In genomic region chr16:11225677-11226549, GRCh38 we compare ENCODE assay signal across 16 cellular contexts. TPM values are rescaled to one million over a fixed set of nuclear protein-coding genes. Genes with fewer than 3 reads are reported as not detected.
DNase-seq lines count a peak whose midpoint lies in the region; ATAC-seq, FAIRE-seq and TF ChIP-seq lines count a peak whose summit lies in the region.
"Had no signal": no experiment of that assay in that cellular context is flagged by ENCODE, and none has a peak within 500 bp of the region (broad histone marks: within the 10 kb centered on the region; RNA-seq: fewer than 3 reads in every experiment).

No MANE protein-coding gene starts in this region.

- H3K79me2 ChIP-seq in HepG2 (ENCODE audit: insufficient read depth, low read length) (no peaks in the 10 kb centered on the region), MM.1S (ENCODE audit: low read length) (no peaks in the 10 kb centered on the region)

- in situ Hi-C loops in HepG2 (cut with HindIII; ENCODE audit: extremely low pct_ligation_motif_present, low pct_unique_long_range_greater_than_20kb) = no loop called here

- no peaks in the 10 kb centered on the region for H3F3A ChIP-seq in MM.1S (ENCODE audit: insufficient read depth, low read length)

- no peak overlapping the region for H3K4me3 ChIP-seq in HepG2 (replicated peaks in 1 of 3; ENCODE audit: insufficient read depth in 1 of 3, low read depth in 2 of 3, low read length in 3 of 3)
- no peak overlapping the region for H3K4me3 ChIP-seq in right lobe of liver
- H3K4me3 ChIP-seq in MM.1S (ENCODE audit: low read length) = peak overlapping the region; percentile 44
- H3K4me3 ChIP-seq in coronary artery = peak overlapping the region; percentile 61
- H3K4me3 ChIP-seq in tibial artery = peak overlapping the region; percentile 28 to 31

- 47% methylated on average over 18 of the region's 18 CpGs for WGBS in HepG2 (ENCODE audit: low lambda C conversion rate)
- WGBS in right lobe of liver (ENCODE audit: insufficient coverage, low coverage, low lambda C conversion rate, missing lambda C conversion rate) = 49% methylated on average over 5 of the region's 18 CpGs

- H3K27ac ChIP-seq in HepG2 (ENCODE audit: extremely low read length, insufficient read depth, low read length) (no peak overlapping the region), right lobe of liver (no peak overlapping the region), MM.1S (ENCODE audit: low read length) (no peak overlapping the region), coronary artery (peak overlapping the region in 1 of 2 donors; percentile 4), tibial artery (peak overlapping the region in 1 of 2 donors; percentile 38)
- H3K27ac ChIP-seq: brain microvascular endothelial cell had no signal

- no TSS peak for BruUV-seq in HepG2 (replicated peaks; lab: Mats Ljungman, UMichigan)

- ATAC-seq in HepG2 (no peak), right lobe of liver (no peak), GM18873 (IDR thresholded peaks at IDR 0.05; ENCODE audit: low FRiP score, unreplicated experiment) (no peak)

- no peak for DNase-seq in HepG2 (ENCODE audit: low spot score)
- DNase-seq in right lobe of liver = no peak
- DNase-seq in MM.1S = no peak
- DNase-seq in coronary artery (ENCODE audit: low spot score) = no peak
- DNase-seq in tibial artery = no peak
- DNase-seq in RKO (ENCODE audit: low spot score) = no peak
- DNase-seq in NCI-H2196 treated with DMSO at 0.1 percent for 48 hours (lab: John Stamatoyannopoulos, UW; ENCODE audit: unreplicated experiment) = no peak
- DNase-seq: brain microvascular endothelial cell, HCEC 1CT, NCI-H1048, NCI-H524 treated with DMSO at 0.1 percent for 48 hours had no signal

- peaks cover 5 to 25% of the 10 kb centered on the region in 2 experiments; a peak in 3 of 5 replicates for H3K27me3 ChIP-seq in HepG2 (ENCODE audit: control insufficient read depth in 1 of 2, insufficient read depth in 2 of 2, low read length in 2 of 2)
- H3K27me3 ChIP-seq in right lobe of liver = no peaks in the 10 kb centered on the region
- H3K27me3 ChIP-seq in MM.1S (replicated peaks; ENCODE audit: insufficient read depth, low read length) = peaks cover 6% of the 10 kb centered on the region; the same call in 1 of the 2 replicates
- H3K27me3 ChIP-seq in tibial artery = no peaks in the 10 kb centered on the region
- H3K27me3 ChIP-seq: brain microvascular endothelial cell had no signal

- TF ChIP-seq POLR2A in HepG2 (IDR thresholded peaks at IDR 0.05; ENCODE audit: insufficient read depth in 1 of 2, low read depth in 2 of 2, low read length in 2 of 2) = no peak
- TF ChIP-seq POLR2A in right lobe of liver (IDR thresholded peaks at IDR 0.05) = no peak

- TF ChIP-seq CTCF in HepG2 (CRISPR knock-in tag; IDR thresholded peaks at IDR 0.05) (no peak), right lobe of liver (IDR thresholded peaks at IDR 0.05) (no peak), MM.1S (IDR thresholded peaks at IDR 0.05; ENCODE audit: low read length) (no peak), coronary artery (IDR thresholded peaks at IDR 0.05) (no peak), tibial artery (IDR thresholded peaks at IDR 0.05) (no peak)

- H3K9me2 ChIP-seq in MM.1S (replicated peaks; ENCODE audit: insufficient read depth, low read length) = no peaks in the 10 kb centered on the region

- TF ChIP-seq RAD21 in HepG2 (CRISPR knock-in tag; IDR thresholded peaks at IDR 0.05) = no peak

- H3K9me3 ChIP-seq in HepG2 (ENCODE audit: low read length) = no peaks in the 10 kb centered on the region
- no peaks in the 10 kb centered on the region for H3K9me3 ChIP-seq in right lobe of liver
- H3K9me3 ChIP-seq in MM.1S (replicated peaks; ENCODE audit: insufficient read depth, low read length) = no peaks in the 10 kb centered on the region
- H3K9me3 ChIP-seq in tibial artery = no peaks in the 10 kb centered on the region

- CTCF ChIA-PET in HepG2 (lab: Yijun Ruan, JAX; ENCODE audit: low intra/inter-chr PET ratio, low total read pairs) = no interaction called here

- POLR2A ChIA-PET in HepG2 (lab: Yijun Ruan, JAX) = interaction anchor here (1.0 kb wide), 1 partner anchor 30 kb away, joined by 3 read pairs; the partner anchor contains the start of gene SOCS1

- H3K4me1 ChIP-seq in HepG2 (ENCODE audit: insufficient read depth, low read length) = peaks cover 20% of the 10 kb centered on the region
- peaks cover 0 to 10% (median 0%) of the 10 kb centered on the region in 4 donors for H3K4me1 ChIP-seq in right lobe of liver
- peaks cover 14% of the 10 kb centered on the region for H3K4me1 ChIP-seq in MM.1S (ENCODE audit: low read length)
- peaks cover 0 to 22% (median 7%) of the 10 kb centered on the region in 4 donors for H3K4me1 ChIP-seq in tibial artery

- H2AFZ ChIP-seq in HepG2 (ENCODE audit: low read length) = no peak overlapping the region
- peak overlapping the region; percentile 8; the same call in 1 of the 2 replicates for H2AFZ ChIP-seq in MM.1S (ENCODE audit: low read length)

- no peaks in the 10 kb centered on the region for H3K36me3 ChIP-seq in HepG2 (replicated peaks in 1 of 2; ENCODE audit: control insufficient read depth in 1 of 2, insufficient read depth in 2 of 2, low read length in 2 of 2)
- no peaks in the 10 kb centered on the region for H3K36me3 ChIP-seq in right lobe of liver
- no peaks in the 10 kb centered on the region for H3K36me3 ChIP-seq in MM.1S (replicated peaks; ENCODE audit: insufficient read depth, low read length)
- no peaks in the 10 kb centered on the region for H3K36me3 ChIP-seq in tibial artery
- H3K36me3 ChIP-seq: brain microvascular endothelial cell had no signal

- no peak for TF ChIP-seq EP300 in HepG2 (IDR thresholded peaks at IDR 0.05; ENCODE audit: low read depth in 2 of 2, low read length in 2 of 2)
- TF ChIP-seq EP300 in HepG2 (CRISPR knock-in tag; IDR thresholded peaks at IDR 0.05; ENCODE audit: borderline replicate concordance) = no peak

- intact Hi-C loops in HepG2 (cut with micrococcal nuclease; ENCODE audit: unreplicated experiment) (no loop called here), right lobe of liver (cut with DNase I) (no loop called here), tibial artery (cut with DNase I; ENCODE audit: low total_unique reads) (no loop called here)

- no peak for FAIRE-seq in HepG2 (lab: Jason Lieb, UNC)
- FAIRE-seq: islet of Langerhans had no signal

- no peak overlapping the region for H3K4me2 ChIP-seq in HepG2 (ENCODE audit: low read depth, low read length)
- peak overlapping the region; percentile 89 for H3K4me2 ChIP-seq in MM.1S (ENCODE audit: low read depth, low read length)

- no peaks in the 10 kb centered on the region for H4K20me1 ChIP-seq in HepG2 (ENCODE audit: insufficient read depth, low read length)
- no peaks in the 10 kb centered on the region for H4K20me1 ChIP-seq in MM.1S (ENCODE audit: insufficient read depth, low read length)

- H3K9ac ChIP-seq in HepG2 (ENCODE audit: insufficient read depth, low read depth, low read length) (no peak overlapping the region), MM.1S (ENCODE audit: low read length) (no peak overlapping the region)

RNA-seq across cellular contexts. Expression of gene SOCS1, which starts 30.1 kb away (rescaled TPM):
- total RNA-seq in HepG2 (2016; rRNA removed; fragmentation: Illumina TruSeq; extraction: Trizol) = 3.3 and 5.3 TPM in 2 replicates
- total RNA-seq in HepG2 (2016; cell fraction: cytosol; rRNA removed; fragmentation: Illumina TruSeq; extraction: Trizol; ENCODE audit: low read depth) = 5.4 and 8.1 TPM in 2 replicates
- total RNA-seq in HepG2 (2016; cell fraction: insoluble cytoplasmic fraction; rRNA removed; fragmentation: Illumina TruSeq; extraction: Trizol) = 2.8 and 4.2 TPM in 2 replicates
- total RNA-seq in HepG2 (2016; cell fraction: membrane; rRNA removed; fragmentation: Illumina TruSeq; extraction: Trizol) = 9.1 and 10.9 TPM in 2 replicates
- 5.6 and 5.7 TPM in 2 replicates for total RNA-seq in HepG2 (2016; cell fraction: nucleus; rRNA removed; fragmentation: Illumina TruSeq; extraction: Trizol)
- 6.3 and 9.4 TPM in 2 replicates for polyA plus RNA-seq in HepG2 (2011; rRNA removed)
- 5.3 and 8.4 TPM in 2 replicates for polyA plus RNA-seq in HepG2 (2011; cell fraction: cytosol; rRNA removed)
- polyA plus RNA-seq in HepG2 (2011; cell fraction: nucleus; rRNA removed) = 30.3 and 31.6 TPM in 2 replicates
- 6.5 and 7.4 TPM in 2 replicates for polyA plus RNA-seq in HepG2 (2012)
- polyA plus RNA-seq in HepG2 (2016; cell fraction: cytosol; fragmentation: Illumina TruSeq; extraction: Trizol; ENCODE audit: low read depth) = 5.5 and 7.8 TPM in 2 replicates
- polyA plus RNA-seq in HepG2 (2016; cell fraction: insoluble cytoplasmic fraction; fragmentation: Illumina TruSeq; extraction: Trizol; ENCODE audit: low read depth) = 5.2 and 6.3 TPM in 2 replicates
- 7.1 and 9.9 TPM in 2 replicates for polyA plus RNA-seq in HepG2 (2016; cell fraction: membrane; fragmentation: Illumina TruSeq; extraction: Trizol; ENCODE audit: low read depth)
- 8.1 and 8.6 TPM in 2 replicates for polyA plus RNA-seq in HepG2 (2016; cell fraction: nucleus; fragmentation: Illumina TruSeq; extraction: Trizol; ENCODE audit: insufficient read depth, low read depth)
- 3.9 and 31.0 TPM in 2 replicates for polyA minus RNA-seq in HepG2 (2011; rRNA and poly(A)+ RNA removed; ENCODE audit: low replicate concordance)
- 12.0 and 14.0 TPM in 2 replicates for polyA minus RNA-seq in HepG2 (2011; cell fraction: cytosol; rRNA and poly(A)+ RNA removed)
- 44.8 and 46.1 TPM in 2 replicates for polyA minus RNA-seq in HepG2 (2011; cell fraction: nucleus; rRNA and poly(A)+ RNA removed)
- total RNA-seq in right lobe of liver = 10 to 100 TPM in 3 of 6 experiments, 1 to 10 TPM in 2, under 1 TPM in 1; 0.88 to 26.6 (median 10.9) TPM

RNA-seq across cellular contexts. Expression of gene TNP2, which starts 43.2 kb away (rescaled TPM):
- total RNA-seq in HepG2 (2016; rRNA removed; fragmentation: Illumina TruSeq; extraction: Trizol) (not detected in 2 replicates), right lobe of liver (not detected)
- not detected in 2 replicates for total RNA-seq in HepG2 (2016; cell fraction: cytosol; rRNA removed; fragmentation: Illumina TruSeq; extraction: Trizol; ENCODE audit: low read depth)
- not detected in 2 replicates for total RNA-seq in HepG2 (2016; cell fraction: insoluble cytoplasmic fraction; rRNA removed; fragmentation: Illumina TruSeq; extraction: Trizol)
- not detected in 2 replicates for total RNA-seq in HepG2 (2016; cell fraction: membrane; rRNA removed; fragmentation: Illumina TruSeq; extraction: Trizol)
- total RNA-seq in HepG2 (2016; cell fraction: nucleus; rRNA removed; fragmentation: Illumina TruSeq; extraction: Trizol) = not detected in 2 replicates
- not detected in 2 replicates for polyA plus RNA-seq in HepG2 (2011; rRNA removed)
- not detected in 2 replicates for polyA plus RNA-seq in HepG2 (2011; cell fraction: cytosol; rRNA removed)
- not detected in 2 replicates for polyA plus RNA-seq in HepG2 (2011; cell fraction: nucleus; rRNA removed)
- not detected in 2 replicates for polyA plus RNA-seq in HepG2 (2012)
- polyA plus RNA-seq in HepG2 (2016; cell fraction: cytosol; fragmentation: Illumina TruSeq; extraction: Trizol; ENCODE audit: low read depth) = not detected in 2 replicates
- not detected in 2 replicates for polyA plus RNA-seq in HepG2 (2016; cell fraction: insoluble cytoplasmic fraction; fragmentation: Illumina TruSeq; extraction: Trizol; ENCODE audit: low read depth)
- polyA plus RNA-seq in HepG2 (2016; cell fraction: membrane; fragmentation: Illumina TruSeq; extraction: Trizol; ENCODE audit: low read depth) = not detected in 2 replicates
- not detected in 2 replicates for polyA plus RNA-seq in HepG2 (2016; cell fraction: nucleus; fragmentation: Illumina TruSeq; extraction: Trizol; ENCODE audit: insufficient read depth, low read depth)
- not detected in 2 replicates for polyA minus RNA-seq in HepG2 (2011; rRNA and poly(A)+ RNA removed; ENCODE audit: low replicate concordance)
- polyA minus RNA-seq in HepG2 (2011; cell fraction: cytosol; rRNA and poly(A)+ RNA removed) = not detected in 2 replicates
- not detected in 2 replicates for polyA minus RNA-seq in HepG2 (2011; cell fraction: nucleus; rRNA and poly(A)+ RNA removed)
- total RNA-seq: neural crest cell had no signal
- polyA plus RNA-seq: BJ, esophagus had no signal

RNA-seq across cellular contexts. Expression of gene PRM3, which starts 47.5 kb away (rescaled TPM):
- total RNA-seq in HepG2 (2016; rRNA removed; fragmentation: Illumina TruSeq; extraction: Trizol) = not detected in 2 replicates
- not detected in 2 replicates for total RNA-seq in HepG2 (2016; cell fraction: cytosol; rRNA removed; fragmentation: Illumina TruSeq; extraction: Trizol; ENCODE audit: low read depth)
- total RNA-seq in HepG2 (2016; cell fraction: insoluble cytoplasmic fraction; rRNA removed; fragmentation: Illumina TruSeq; extraction: Trizol) = not detected in 2 replicates
- not detected in 2 replicates for total RNA-seq in HepG2 (2016; cell fraction: membrane; rRNA removed; fragmentation: Illumina TruSeq; extraction: Trizol)
- total RNA-seq in HepG2 (2016; cell fraction: nucleus; rRNA removed; fragmentation: Illumina TruSeq; extraction: Trizol) = not detected in 2 replicates
- not detected in 2 replicates for polyA plus RNA-seq in HepG2 (2011; rRNA removed)
- not detected in 2 replicates for polyA plus RNA-seq in HepG2 (2011; cell fraction: cytosol; rRNA removed)
- polyA plus RNA-seq in HepG2 (2011; cell fraction: nucleus; rRNA removed) = not detected in 2 replicates
- not detected in 2 replicates for polyA plus RNA-seq in HepG2 (2012)
- not detected in 2 replicates for polyA plus RNA-seq in HepG2 (2016; cell fraction: cytosol; fragmentation: Illumina TruSeq; extraction: Trizol; ENCODE audit: low read depth)
- not detected in 2 replicates for polyA plus RNA-seq in HepG2 (2016; cell fraction: insoluble cytoplasmic fraction; fragmentation: Illumina TruSeq; extraction: Trizol; ENCODE audit: low read depth)
- polyA plus RNA-seq in HepG2 (2016; cell fraction: membrane; fragmentation: Illumina TruSeq; extraction: Trizol; ENCODE audit: low read depth) = not detected in 2 replicates
- polyA plus RNA-seq in HepG2 (2016; cell fraction: nucleus; fragmentation: Illumina TruSeq; extraction: Trizol; ENCODE audit: insufficient read depth, low read depth) = not detected in 2 replicates
- not detected in 2 replicates for polyA minus RNA-seq in HepG2 (2011; rRNA and poly(A)+ RNA removed; ENCODE audit: low replicate concordance)
- polyA minus RNA-seq in HepG2 (2011; cell fraction: cytosol; rRNA and poly(A)+ RNA removed) = not detected in 2 replicates
- 2.8 TPM in 1 of 2 replicates, not detected in the other for polyA minus RNA-seq in HepG2 (2011; cell fraction: nucleus; rRNA and poly(A)+ RNA removed)
- not detected for total RNA-seq in right lobe of liver
- total RNA-seq: neural crest cell had no signal
- polyA plus RNA-seq: BJ, esophagus had no signal

RNA-seq across cellular contexts. Expression of gene PRM2, which starts 50.4 kb away (rescaled TPM):
- not detected in 2 replicates for total RNA-seq in HepG2 (2016; rRNA removed; fragmentation: Illumina TruSeq; extraction: Trizol)
- total RNA-seq in HepG2 (2016; cell fraction: cytosol; rRNA removed; fragmentation: Illumina TruSeq; extraction: Trizol; ENCODE audit: low read depth) = 0.61 TPM in 1 of 2 replicates, not detected in the other
- not detected in 2 replicates for total RNA-seq in HepG2 (2016; cell fraction: insoluble cytoplasmic fraction; rRNA removed; fragmentation: Illumina TruSeq; extraction: Trizol)
- 0.28 and 0.52 TPM in 2 replicates for total RNA-seq in HepG2 (2016; cell fraction: membrane; rRNA removed; fragmentation: Illumina TruSeq; extraction: Trizol)
- not detected in 2 replicates for total RNA-seq in HepG2 (2016; cell fraction: nucleus; rRNA removed; fragmentation: Illumina TruSeq; extraction: Trizol)
- 0.54 TPM in 1 of 2 replicates, not detected in the other for polyA plus RNA-seq in HepG2 (2011; rRNA removed)
- 0.19 and 0.26 TPM in 2 replicates for polyA plus RNA-seq in HepG2 (2011; cell fraction: cytosol; rRNA removed)
- polyA plus RNA-seq in HepG2 (2011; cell fraction: nucleus; rRNA removed) = not detected in 2 replicates
- polyA plus RNA-seq in HepG2 (2012) = not detected in 2 replicates
- 1.6 and 2.0 TPM in 2 replicates for polyA plus RNA-seq in HepG2 (2016; cell fraction: cytosol; fragmentation: Illumina TruSeq; extraction: Trizol; ENCODE audit: low read depth)
- polyA plus RNA-seq in HepG2 (2016; cell fraction: insoluble cytoplasmic fraction; fragmentation: Illumina TruSeq; extraction: Trizol; ENCODE audit: low read depth) = 0.56 TPM in 1 of 2 replicates, not detected in the other
- polyA plus RNA-seq in HepG2 (2016; cell fraction: membrane; fragmentation: Illumina TruSeq; extraction: Trizol; ENCODE audit: low read depth) = 0.55 and 0.73 TPM in 2 replicates
- polyA plus RNA-seq in HepG2 (2016; cell fraction: nucleus; fragmentation: Illumina TruSeq; extraction: Trizol; ENCODE audit: insufficient read depth, low read depth) = not detected in 2 replicates
- not detected in 2 replicates for polyA minus RNA-seq in HepG2 (2011; rRNA and poly(A)+ RNA removed; ENCODE audit: low replicate concordance)
- polyA minus RNA-seq in HepG2 (2011; cell fraction: cytosol; rRNA and poly(A)+ RNA removed) = not detected in 2 replicates
- not detected in 2 replicates for polyA minus RNA-seq in HepG2 (2011; cell fraction: nucleus; rRNA and poly(A)+ RNA removed)
- not detected for total RNA-seq in right lobe of liver
- total RNA-seq: neural crest cell had no signal
- polyA plus RNA-seq: BJ, esophagus had no signal

RNA-seq across cellular contexts. Expression of gene PRM1, which starts 55.2 kb away (rescaled TPM):
- total RNA-seq in HepG2 (2016; rRNA removed; fragmentation: Illumina TruSeq; extraction: Trizol) (not detected in 2 replicates), right lobe of liver (not detected)
- not detected in 2 replicates for total RNA-seq in HepG2 (2016; cell fraction: cytosol; rRNA removed; fragmentation: Illumina TruSeq; extraction: Trizol; ENCODE audit: low read depth)
- total RNA-seq in HepG2 (2016; cell fraction: insoluble cytoplasmic fraction; rRNA removed; fragmentation: Illumina TruSeq; extraction: Trizol) = not detected in 2 replicates
- total RNA-seq in HepG2 (2016; cell fraction: membrane; rRNA removed; fragmentation: Illumina TruSeq; extraction: Trizol) = not detected in 2 replicates
- total RNA-seq in HepG2 (2016; cell fraction: nucleus; rRNA removed; fragmentation: Illumina TruSeq; extraction: Trizol) = not detected in 2 replicates
- polyA plus RNA-seq in HepG2 (2011; rRNA removed) = not detected in 2 replicates
- 0.44 TPM in 1 of 2 replicates, not detected in the other for polyA plus RNA-seq in HepG2 (2011; cell fraction: cytosol; rRNA removed)
- polyA plus RNA-seq in HepG2 (2011; cell fraction: nucleus; rRNA removed) = not detected in 2 replicates
- not detected in 2 replicates for polyA plus RNA-seq in HepG2 (2012)
- polyA plus RNA-seq in HepG2 (2016; cell fraction: cytosol; fragmentation: Illumina TruSeq; extraction: Trizol; ENCODE audit: low read depth) = not detected in 2 replicates
- polyA plus RNA-seq in HepG2 (2016; cell fraction: insoluble cytoplasmic fraction; fragmentation: Illumina TruSeq; extraction: Trizol; ENCODE audit: low read depth) = not detected in 2 replicates
- polyA plus RNA-seq in HepG2 (2016; cell fraction: membrane; fragmentation: Illumina TruSeq; extraction: Trizol; ENCODE audit: low read depth) = not detected in 2 replicates
- polyA plus RNA-seq in HepG2 (2016; cell fraction: nucleus; fragmentation: Illumina TruSeq; extraction: Trizol; ENCODE audit: insufficient read depth, low read depth) = not detected in 2 replicates
- not detected in 2 replicates for polyA minus RNA-seq in HepG2 (2011; rRNA and poly(A)+ RNA removed; ENCODE audit: low replicate concordance)
- not detected in 2 replicates for polyA minus RNA-seq in HepG2 (2011; cell fraction: cytosol; rRNA and poly(A)+ RNA removed)
- polyA minus RNA-seq in HepG2 (2011; cell fraction: nucleus; rRNA and poly(A)+ RNA removed) = not detected in 2 replicates
- total RNA-seq: neural crest cell had no signal
- polyA plus RNA-seq: BJ, esophagus had no signal

Comparison
In these comparisons a context has a peak if more than half of its experiments do, and no peak if none do; other contexts are left out.
1. H3K4me3 ChIP-seq: peak in MM.1S (single experiment), coronary artery (single experiment) and tibial artery (2 of 2); none in HepG2 (0 of 3) and right lobe of liver (0 of 3).